In genomic region chr20:62117362-62117646, GRCh38 we compare ENCODE assay signal across 15 cellular contexts. TPM values are rescaled to one million over a fixed set of nuclear protein-coding genes. Genes with fewer than 3 reads are reported as not detected.
DNase-seq lines count a peak whose midpoint lies in the region.
"Had no signal": no experiment of that assay in that cellular context is flagged by ENCODE, and none has a peak within 500 bp of the region (broad histone marks: within the 10 kb centered on the region; RNA-seq: fewer than 3 reads in every experiment).

No MANE protein-coding gene starts in this region.

- H3K36me3 ChIP-seq in neuronal stem cell (replicated peaks in 1 of 2; ENCODE audit: control insufficient read depth in 2 of 2, insufficient read depth in 2 of 2, low read length in 2 of 2), result no peaks in the 10 kb centered on the region
- H3K36me3 ChIP-seq: ovary had no signal

- no peak overlapping the region for H3K18ac ChIP-seq in neuronal stem cell (ENCODE audit: low read length)

- no peak overlapping the region for H3K4me3 Mint-ChIP-seq in activated T-cell treated with anti-CD3 and anti-CD28 coated beads, Interleukin-2, amount 50 U/mL, for 24 hours

- no peak overlapping the region for H3K23ac ChIP-seq in neuronal stem cell (ENCODE audit: low read depth, low read length, poor library complexity)

- peak overlapping the region; percentile 85 for H2BK12ac ChIP-seq in neuronal stem cell (ENCODE audit: low read length)

- H4K91ac ChIP-seq in neuronal stem cell (ENCODE audit: low read depth, low read length, poor library complexity), result no peak overlapping the region

- no peak overlapping the region for H2BK120ac ChIP-seq in neuronal stem cell (ENCODE audit: low read depth, low read length)

- no peak overlapping the region for H3K4me3 ChIP-seq in neuronal stem cell (ENCODE audit: low read length in 2 of 2)
- H3K4me3 ChIP-seq: ovary, smooth muscle cell had no signal

- H3K4ac ChIP-seq in neuronal stem cell (ENCODE audit: low read length), result no peak overlapping the region

- H3K4me2 ChIP-seq in neuronal stem cell (ENCODE audit: insufficient read depth, low read length, poor library complexity, severe bottlenecking), result no peak overlapping the region
- H3K4me2 ChIP-seq: smooth muscle cell had no signal

- WGBS in neuronal stem cell (ENCODE audit: extremely low coverage in 2 of 2, insufficient read length in 2 of 2, insufficient replicate concordance in 1 of 2), 2 donors, result no CpG with 5 or more reads among the region's 9 CpGs

- H3K27me3 ChIP-seq in neuronal stem cell (ENCODE audit: control insufficient read depth in 3 of 3, insufficient read depth in 3 of 3, low read depth in 1 of 3, low read length in 3 of 3), result no peaks in the 10 kb centered on the region
- H3K27me3 ChIP-seq: ovary had no signal

- H3K9ac ChIP-seq in neuronal stem cell (ENCODE audit: low read depth, low read length, poor library complexity), result no peak overlapping the region

- peaks cover 5 to 15% of the 10 kb centered on the region in 2 donors for H3K9me3 ChIP-seq in neuronal stem cell (replicated peaks in 1 of 2; ENCODE audit: control insufficient read depth in 2 of 2, insufficient read depth in 1 of 2, low read depth in 1 of 2, low read length in 2 of 2)

- DNase-seq in activated T-cell treated with anti-CD3 and anti-CD28 coated beads, Interleukin-2, amount 50 U/mL, for 24 hours, result no peak
- DNase-seq in activated T-cell treated with anti-CD3 and anti-CD28 coated beads for 4 hours (no peak), EH (ENCODE audit: low read depth) (peak; percentile 5), NCI-H524 treated with DMSO at 0.1 percent for 48 hours (lab: John Stamatoyannopoulos, UW) (peak; percentile 78), neuronal stem cell (ENCODE audit: low spot score) (no peak), GF-D8 (lab: John Stamatoyannopoulos, UW) (no peak), substantia nigra (lab: John Stamatoyannopoulos, UW) (no peak), AG20443 (ENCODE audit: low spot score) (no peak)
- DNase-seq: EL, islet precursor cell, NCI-H345, ovary, SW 1271 had no signal

- peaks cover 13% of the 10 kb centered on the region for H3K36me3 Mint-ChIP-seq in activated T-cell treated with anti-CD3 and anti-CD28 coated beads, Interleukin-2, amount 50 U/mL, for 24 hours (ENCODE audit: low read depth)

- peaks cover 12 to 23% of the 10 kb centered on the region in 2 donors for H3K4me1 ChIP-seq in neuronal stem cell (ENCODE audit: control insufficient read depth in 2 of 2, insufficient read depth in 1 of 2, low read depth in 1 of 2, low read length in 2 of 2)

- peak overlapping the region; percentile 82 for H2AK5ac ChIP-seq in neuronal stem cell (ENCODE audit: low read depth, low read length)

- peak overlapping the region; percentile 18 for H2AFZ ChIP-seq in neuronal stem cell (ENCODE audit: low read length)

- H3K9me3 Mint-ChIP-seq in activated T-cell treated with anti-CD3 and anti-CD28 coated beads, Interleukin-2, amount 50 U/mL, for 24 hours, result peaks cover 20% of the 10 kb centered on the region

- H2BK5ac ChIP-seq in neuronal stem cell (ENCODE audit: low read length), result no peak overlapping the region

- peak overlapping the region; percentile 50 for H3K27ac Mint-ChIP-seq in activated T-cell treated with anti-CD3 and anti-CD28 coated beads, Interleukin-2, amount 50 U/mL, for 24 hours

- no peak overlapping the region for H4K8ac ChIP-seq in neuronal stem cell (ENCODE audit: low read depth, low read length)

- H3K27ac ChIP-seq in neuronal stem cell (replicated peaks; ENCODE audit: low read length) (no peak overlapping the region), substantia nigra (ENCODE audit: low read depth, low read length, poor library complexity, severe bottlenecking) (no peak overlapping the region)
- H3K27ac ChIP-seq: epithelial cell of prostate, ovary had no signal

- H2BK15ac ChIP-seq in neuronal stem cell (ENCODE audit: low read length), result no peak overlapping the region

- peak overlapping the region; percentile 26 for H3K14ac ChIP-seq in neuronal stem cell (ENCODE audit: low read length)

- peaks cover 35% of the 10 kb centered on the region for H3K4me1 Mint-ChIP-seq in activated T-cell treated with anti-CD3 and anti-CD28 coated beads, Interleukin-2, amount 50 U/mL, for 24 hours (ENCODE audit: low read depth)

- no peaks in the 10 kb centered on the region for H3K79me1 ChIP-seq in neuronal stem cell (ENCODE audit: low read depth, low read length)

- no peaks in the 10 kb centered on the region for H3K27me3 Mint-ChIP-seq in activated T-cell treated with anti-CD3 and anti-CD28 coated beads, Interleukin-2, amount 50 U/mL, for 24 hours

RNA-seq across cellular contexts. Expression of gene LSM14B, which starts 5.0 kb away (rescaled TPM):
- polyA plus RNA-seq in neuronal stem cell (2013, experiment 1 of 2), result 74.7 TPM
- 78.8 TPM for polyA plus RNA-seq in neuronal stem cell (2013, experiment 2 of 2)

RNA-seq across cellular contexts. Expression of gene PSMA7, which starts 25.9 kb away (rescaled TPM):
- polyA plus RNA-seq in neuronal stem cell (2013, experiment 1 of 2), result 299 TPM
- 308 TPM for polyA plus RNA-seq in neuronal stem cell (2013, experiment 2 of 2)

RNA-seq across cellular contexts. Expression of gene SS18L1, which starts 26.3 kb away (rescaled TPM):
- 13.7 TPM for polyA plus RNA-seq in neuronal stem cell (2013, experiment 1 of 2)
- 13.4 TPM for polyA plus RNA-seq in neuronal stem cell (2013, experiment 2 of 2)

RNA-seq across cellular contexts. Expression of gene TAF4, which starts 51.6 kb away (rescaled TPM):
- polyA plus RNA-seq in neuronal stem cell (2013, experiment 1 of 2), result 13.5 TPM
- polyA plus RNA-seq in neuronal stem cell (2013, experiment 2 of 2), result 15.0 TPM

Comparison
In these comparisons a context has a peak if more than half of its experiments do, and no peak if none do; other contexts are left out.
1. DNase-seq: peak in EH (single experiment) and NCI-H524 treated with DMSO at 0.1 percent for 48 hours (single experiment); none in activated T-cell treated with anti-CD3 and anti-CD28 coated beads, Interleukin-2, amount 50 U/mL, for 24 hours (single experiment), activated T-cell treated with anti-CD3 and anti-CD28 coated beads for 4 hours (single experiment), neuronal stem cell (single experiment), GF-D8 (single experiment), substantia nigra (0 of 49) and AG20443 (single experiment).